11 cellular contexts compared by ENCODE assay signal in the genomic region with DNA sequence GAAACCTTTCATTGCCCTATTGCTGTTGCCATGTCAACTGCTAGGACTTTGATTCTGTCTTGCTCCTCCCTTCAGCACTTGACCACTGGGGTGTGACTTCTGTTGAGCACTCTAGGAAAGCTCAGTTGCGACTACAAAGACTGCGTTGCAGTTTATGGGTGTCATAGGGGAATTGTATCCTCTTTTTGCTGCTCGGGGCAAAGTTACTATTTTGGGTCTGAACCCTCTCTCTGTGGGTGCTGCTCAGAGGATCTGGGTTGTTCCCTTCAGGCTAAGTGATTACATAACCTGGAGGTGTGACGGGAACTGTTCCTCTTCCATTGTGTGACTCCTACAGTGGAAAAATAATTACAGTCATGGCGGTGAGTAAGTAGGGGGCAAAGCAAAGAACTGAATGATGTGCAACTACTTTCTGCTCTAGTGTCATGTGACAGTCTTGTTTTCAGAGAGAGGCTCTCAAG. TPM values are rescaled to one million over a fixed set of nuclear protein-coding genes. Genes with fewer than 3 reads are reported as not detected.
DNase-seq lines count a peak whose midpoint lies in the region; TF ChIP-seq lines count a peak whose summit lies in the region.
"Had no signal": no experiment of that assay in that cellular context is flagged by ENCODE, and none has a peak within 500 bp of the region (broad histone marks: within the 10 kb centered on the region; RNA-seq: fewer than 3 reads in every experiment).

No MANE protein-coding gene starts in this region.

- TF ChIP-seq CTCF in DOHH2 (IDR thresholded peaks at IDR 0.05; ENCODE audit: low read depth, low read length, poor library complexity, severe bottlenecking) (no peak), endodermal cell (conservative IDR thresholded peaks at IDR 0.05) (no peak), nephron progenitor cell (IDR thresholded peaks at IDR 0.05) (no peak)

- no peaks in the 10 kb centered on the region for H3K9me2 ChIP-seq in DOHH2 (replicated peaks; ENCODE audit: control insufficient read depth, low read length)

- H3K36me3 Mint-ChIP-seq in endodermal cell (ENCODE audit: low read depth) (no peaks in the 10 kb centered on the region), nephron progenitor cell (ENCODE audit: low read depth) (peaks cover 14% of the 10 kb centered on the region)

- 89 to 96% methylated on average over 3 to 5 of the region's 5 CpGs for WGBS in endodermal cell (ENCODE audit: insufficient coverage in 1 of 2, insufficient read length in 1 of 2), 2 experiments

- no peaks in the 10 kb centered on the region for H4K20me1 ChIP-seq in DOHH2 (ENCODE audit: control insufficient read depth, insufficient read depth, low read depth, low read length)

- H3K79me2 ChIP-seq in DOHH2 (ENCODE audit: control insufficient read depth, low read length): no peaks in the 10 kb centered on the region

- no peak overlapping the region for H3K9ac ChIP-seq in endodermal cell (ENCODE audit: extremely low read depth, low read length, poor library complexity, severe bottlenecking)

- H3K9me3 ChIP-seq in DOHH2 (ENCODE audit: control insufficient read depth, insufficient read depth, low read length) (peaks cover 4% of the 10 kb centered on the region; the same call in 1 of the 2 replicates), endodermal cell (ENCODE audit: control insufficient read depth, low read length) (no peaks in the 10 kb centered on the region)
- H3K9me3 ChIP-seq: uterus had no signal

- H3K4me2 ChIP-seq in DOHH2 (ENCODE audit: low read length): 0 out of 2 replicates have a peak overlapping the region, but pooled peaks have one; percentile 10

- H3K36me3 ChIP-seq in DOHH2 (ENCODE audit: control insufficient read depth, low read length) (no peaks in the 10 kb centered on the region), endodermal cell (ENCODE audit: control insufficient read depth, insufficient read depth, low read length) (no peaks in the 10 kb centered on the region)
- H3K36me3 ChIP-seq: uterus had no signal

- H3K27me3 Mint-ChIP-seq in endodermal cell (ENCODE audit: insufficient read depth) (no peaks in the 10 kb centered on the region), nephron progenitor cell (ENCODE audit: low read depth, poor library complexity) (peaks cover 2% of the 10 kb centered on the region)

- H3K9me3 Mint-ChIP-seq in endodermal cell (peaks cover 21% of the 10 kb centered on the region), nephron progenitor cell (peaks cover 39% of the 10 kb centered on the region)

- H3F3A ChIP-seq in DOHH2 (ENCODE audit: control insufficient read depth, insufficient read depth): no peaks in the 10 kb centered on the region

- H3K27ac ChIP-seq in DOHH2 (ENCODE audit: low read depth, low read length) (no peak overlapping the region), endodermal cell (ENCODE audit: low read depth, low read length) (peak overlapping the region; percentile 44)
- H3K27ac ChIP-seq: HL-60, uterus had no signal

- H3K4me3 Mint-ChIP-seq in endodermal cell (no peak overlapping the region), nephron progenitor cell (no peak overlapping the region)

- DNase-seq in NCI-H446 treated with DMSO at 0.1 percent for 48 hours (lab: John Stamatoyannopoulos, UW): peak; percentile 74
- no peak for DNase-seq in endodermal cell
- DNase-seq in nephron progenitor cell: no peak
- DNase-seq in NOMO-1 treated with dmso at 0.1 percent for 144 hours (lab: John Stamatoyannopoulos, UW; ENCODE audit: unreplicated experiment): no peak
- no peak for DNase-seq in amniotic stem cell (lab: John Stamatoyannopoulos, UW)
- no peak for DNase-seq in effector CD4-positive, alpha-beta T cell
- no peak for DNase-seq in AG08395 (ENCODE audit: low spot score)
- DNase-seq: NCI-H1436 treated with DMSO at 0.1 percent for 48 hours, uterus had no signal

- H3K27me3 ChIP-seq in DOHH2 (ENCODE audit: control insufficient read depth, low read length) (no peaks in the 10 kb centered on the region), endodermal cell (ENCODE audit: control insufficient read depth, insufficient read depth, low read length, poor library complexity, severe bottlenecking) (no peaks in the 10 kb centered on the region)
- H3K27me3 ChIP-seq: uterus had no signal

- peaks cover 15% of the 10 kb centered on the region for H3K4me1 ChIP-seq in DOHH2 (ENCODE audit: control insufficient read depth, low read length)
- H3K4me1 ChIP-seq in endodermal cell (ENCODE audit: control insufficient read depth, insufficient read depth, low read length): no peaks in the 10 kb centered on the region
- H3K4me1 ChIP-seq: uterus had no signal

- H3K4me1 Mint-ChIP-seq in endodermal cell (no peaks in the 10 kb centered on the region), nephron progenitor cell (peaks cover 11% of the 10 kb centered on the region)

- H3K4me3 ChIP-seq in DOHH2 (ENCODE audit: low read length) (no peak overlapping the region), endodermal cell (ENCODE audit: low read length) (no peak overlapping the region)
- H3K4me3 ChIP-seq: uterus had no signal

- H3K27ac Mint-ChIP-seq in endodermal cell: no peak overlapping the region
- H3K27ac Mint-ChIP-seq in nephron progenitor cell: peak overlapping the region; percentile 29

RNA-seq across cellular contexts. Expression of gene TRIM9, which starts 44.3 kb away (rescaled TPM):
- under 1 TPM; 0.81 to 0.82 TPM for total RNA-seq in endodermal cell
- polyA plus RNA-seq in endodermal cell (2013, experiment 1 of 2): 7.2 TPM
- polyA plus RNA-seq in endodermal cell (2013, experiment 2 of 2): 7.7 TPM
